1 cellular context compared by ENCODE assay signal in genomic region chr1:212558665-212559480, GRCh38.
TF ChIP-seq lines count a peak whose summit lies in the region.

No MANE protein-coding gene starts in this region.

TF ChIP-seq in HepG2, 621 proteins besides CTCF, POLR2A, EP300 and RAD21 (continued from another document and continues in another):
- TF ChIP-seq ASH2L (IDR thresholded peaks at IDR 0.05; ENCODE audit: insufficient read length, low read depth, low read length) (peak; percentile 31), MLXIP (CRISPR knock-in tag; IDR thresholded peaks at IDR 0.05; ENCODE audit: borderline replicate concordance) (peak; percentile 45; the same call in 1 of the 2 replicates), ZMYM2 (CRISPR knock-in tag; IDR thresholded peaks at IDR 0.05) (no peak), ZC3H4 (CRISPR knock-in tag; IDR thresholded peaks at IDR 0.05; ENCODE audit: borderline replicate concordance) (no peak), NCOA1 (CRISPR knock-in tag; IDR thresholded peaks at IDR 0.05) (no peak), MXI1 (IDR thresholded peaks at IDR 0.05; ENCODE audit: borderline replicate concordance, low read depth, low read length) (peak; percentile 34; the same call in 1 of the 3 replicates), DMAP1 (CRISPR knock-in tag; IDR thresholded peaks at IDR 0.05) (0 out of 2 replicates have a peak, but pooled peaks have one; percentile 46), FOXA3 (CRISPR knock-in tag; IDR thresholded peaks at IDR 0.05) (no peak), KLF9 (CRISPR knock-in tag; IDR thresholded peaks at IDR 0.05; ENCODE audit: low read depth) (no peak), GPN1 (CRISPR knock-in tag; IDR thresholded peaks at IDR 0.05; ENCODE audit: borderline replicate concordance) (no peak), GTF2F1 (IDR thresholded peaks at IDR 0.05; ENCODE audit: low read length) (no peak), SNAPC4 (CRISPR knock-in tag; IDR thresholded peaks at IDR 0.05) (no peak), ZNF543 (CRISPR knock-in tag; IDR thresholded peaks at IDR 0.05) (no peak), GPBP1L1 (CRISPR knock-in tag; IDR thresholded peaks at IDR 0.05) (no peak), ZNF629 (CRISPR knock-in tag; conservative IDR thresholded peaks at IDR 0.05) (0 out of 2 replicates have a peak, but pooled peaks have one; percentile 11), TMF1 (CRISPR knock-in tag; IDR thresholded peaks at IDR 0.05; ENCODE audit: low read depth) (no peak), ZBTB42 (CRISPR knock-in tag; IDR thresholded peaks at IDR 0.05) (no peak), CHD2 (IDR thresholded peaks at IDR 0.05; ENCODE audit: low read depth, low read length) (no peak), SP5 (CRISPR knock-in tag; IDR thresholded peaks at IDR 0.05; ENCODE audit: borderline replicate concordance, low read depth) (peak; percentile 40), AHR (CRISPR knock-in tag; IDR thresholded peaks at IDR 0.05) (0 out of 2 replicates have a peak, but pooled peaks have one; percentile 25), GRHL1 (CRISPR knock-in tag; conservative IDR thresholded peaks at IDR 0.05) (no peak), ZNF326 (CRISPR knock-in tag; IDR thresholded peaks at IDR 0.05; ENCODE audit: borderline replicate concordance) (no peak), MAFK (conservative IDR thresholded peaks at IDR 0.05 in 1 of 2, IDR thresholded peaks at IDR 0.05 in 1 of 2; ENCODE audit: low read length in 2 of 2) (peak; percentile 77 to 87), ARNT (IDR thresholded peaks at IDR 0.05) (no peak), GMEB2 (CRISPR knock-in tag; IDR thresholded peaks at IDR 0.05; ENCODE audit: low read depth) (peak; percentile 86)
- TF ChIP-seq, protein P1, sequence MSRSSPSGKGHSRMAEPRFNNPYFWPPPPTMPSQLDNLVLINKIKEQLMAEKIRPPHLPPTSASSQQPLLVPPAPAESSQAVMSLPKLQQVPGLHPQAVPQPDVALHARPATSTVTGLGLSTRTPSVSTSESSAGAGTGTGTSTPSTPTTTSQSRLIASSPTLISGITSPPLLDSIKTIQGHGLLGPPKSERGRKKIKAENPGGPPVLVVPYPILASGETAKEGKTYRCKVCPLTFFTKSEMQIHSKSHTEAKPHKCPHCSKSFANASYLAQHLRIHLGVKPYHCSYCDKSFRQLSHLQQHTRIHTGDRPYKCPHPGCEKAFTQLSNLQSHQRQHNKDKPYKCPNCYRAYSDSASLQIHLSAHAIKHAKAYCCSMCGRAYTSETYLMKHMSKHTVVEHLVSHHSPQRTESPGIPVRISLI (CRISPR knock-in tag; IDR thresholded peaks at IDR 0.05; ENCODE audit: borderline replicate concordance), result no peak
- TF ChIP-seq, protein P2, sequence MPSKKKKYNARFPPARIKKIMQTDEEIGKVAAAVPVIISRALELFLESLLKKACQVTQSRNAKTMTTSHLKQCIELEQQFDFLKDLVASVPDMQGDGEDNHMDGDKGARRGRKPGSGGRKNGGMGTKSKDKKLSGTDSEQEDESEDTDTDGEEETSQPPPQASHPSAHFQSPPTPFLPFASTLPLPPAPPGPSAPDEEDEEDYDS (CRISPR knock-in tag; IDR thresholded peaks at IDR 0.05), result 0 out of 2 replicates have a peak, but pooled peaks have one; percentile 17
- TF ChIP-seq, protein P3, sequence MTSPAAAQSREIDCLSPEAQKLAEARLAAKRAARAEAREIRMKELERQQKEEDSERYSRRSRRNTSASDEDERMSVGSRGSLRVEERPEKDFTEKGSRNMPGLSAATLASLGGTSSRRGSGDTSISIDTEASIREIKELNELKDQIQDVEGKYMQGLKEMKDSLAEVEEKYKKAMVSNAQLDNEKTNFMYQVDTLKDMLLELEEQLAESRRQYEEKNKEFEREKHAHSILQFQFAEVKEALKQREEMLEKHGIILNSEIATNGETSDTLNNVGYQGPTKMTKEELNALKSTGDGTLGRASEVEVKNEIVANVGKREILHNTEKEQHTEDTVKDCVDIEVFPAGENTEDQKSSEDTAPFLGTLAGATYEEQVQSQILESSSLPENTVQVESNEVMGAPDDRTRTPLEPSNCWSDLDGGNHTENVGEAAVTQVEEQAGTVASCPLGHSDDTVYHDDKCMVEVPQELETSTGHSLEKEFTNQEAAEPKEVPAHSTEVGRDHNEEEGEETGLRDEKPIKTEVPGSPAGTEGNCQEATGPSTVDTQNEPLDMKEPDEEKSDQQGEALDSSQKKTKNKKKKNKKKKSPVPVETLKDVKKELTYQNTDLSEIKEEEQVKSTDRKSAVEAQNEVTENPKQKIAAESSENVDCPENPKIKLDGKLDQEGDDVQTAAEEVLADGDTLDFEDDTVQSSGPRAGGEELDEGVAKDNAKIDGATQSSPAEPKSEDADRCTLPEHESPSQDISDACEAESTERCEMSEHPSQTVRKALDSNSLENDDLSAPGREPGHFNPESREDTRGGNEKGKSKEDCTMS (CRISPR knock-in tag; conservative IDR thresholded peaks at IDR 0.05), result no peak
